ENCODE assay signal across 1 cellular context in the genomic region with DNA sequence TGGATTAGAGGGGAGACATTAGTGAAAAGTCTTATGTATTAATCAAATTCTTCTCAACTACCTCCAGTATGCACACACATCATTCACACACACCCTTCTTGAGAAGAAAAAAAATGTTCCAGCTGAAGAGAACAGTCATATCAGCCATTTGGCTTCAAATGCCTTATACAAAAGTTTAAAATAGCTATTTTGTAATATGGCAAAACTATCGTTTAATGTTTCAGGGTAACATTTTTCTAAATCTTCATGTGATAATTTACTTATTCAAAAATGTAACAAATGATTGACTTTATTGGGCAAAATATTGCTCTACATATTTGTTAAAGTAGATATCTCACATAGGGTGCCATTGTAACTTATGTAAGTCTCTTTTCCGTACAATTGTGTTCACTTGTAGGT.
TF ChIP-seq lines count a peak whose summit lies in the region.

No MANE protein-coding gene starts in this region.

TF ChIP-seq in GM23338, 12 proteins besides CTCF, POLR2A, EP300 and RAD21 (continued from another document):
- TF ChIP-seq ETS1 (IDR thresholded peaks at IDR 0.05) = no peak
- TF ChIP-seq, protein P1, sequence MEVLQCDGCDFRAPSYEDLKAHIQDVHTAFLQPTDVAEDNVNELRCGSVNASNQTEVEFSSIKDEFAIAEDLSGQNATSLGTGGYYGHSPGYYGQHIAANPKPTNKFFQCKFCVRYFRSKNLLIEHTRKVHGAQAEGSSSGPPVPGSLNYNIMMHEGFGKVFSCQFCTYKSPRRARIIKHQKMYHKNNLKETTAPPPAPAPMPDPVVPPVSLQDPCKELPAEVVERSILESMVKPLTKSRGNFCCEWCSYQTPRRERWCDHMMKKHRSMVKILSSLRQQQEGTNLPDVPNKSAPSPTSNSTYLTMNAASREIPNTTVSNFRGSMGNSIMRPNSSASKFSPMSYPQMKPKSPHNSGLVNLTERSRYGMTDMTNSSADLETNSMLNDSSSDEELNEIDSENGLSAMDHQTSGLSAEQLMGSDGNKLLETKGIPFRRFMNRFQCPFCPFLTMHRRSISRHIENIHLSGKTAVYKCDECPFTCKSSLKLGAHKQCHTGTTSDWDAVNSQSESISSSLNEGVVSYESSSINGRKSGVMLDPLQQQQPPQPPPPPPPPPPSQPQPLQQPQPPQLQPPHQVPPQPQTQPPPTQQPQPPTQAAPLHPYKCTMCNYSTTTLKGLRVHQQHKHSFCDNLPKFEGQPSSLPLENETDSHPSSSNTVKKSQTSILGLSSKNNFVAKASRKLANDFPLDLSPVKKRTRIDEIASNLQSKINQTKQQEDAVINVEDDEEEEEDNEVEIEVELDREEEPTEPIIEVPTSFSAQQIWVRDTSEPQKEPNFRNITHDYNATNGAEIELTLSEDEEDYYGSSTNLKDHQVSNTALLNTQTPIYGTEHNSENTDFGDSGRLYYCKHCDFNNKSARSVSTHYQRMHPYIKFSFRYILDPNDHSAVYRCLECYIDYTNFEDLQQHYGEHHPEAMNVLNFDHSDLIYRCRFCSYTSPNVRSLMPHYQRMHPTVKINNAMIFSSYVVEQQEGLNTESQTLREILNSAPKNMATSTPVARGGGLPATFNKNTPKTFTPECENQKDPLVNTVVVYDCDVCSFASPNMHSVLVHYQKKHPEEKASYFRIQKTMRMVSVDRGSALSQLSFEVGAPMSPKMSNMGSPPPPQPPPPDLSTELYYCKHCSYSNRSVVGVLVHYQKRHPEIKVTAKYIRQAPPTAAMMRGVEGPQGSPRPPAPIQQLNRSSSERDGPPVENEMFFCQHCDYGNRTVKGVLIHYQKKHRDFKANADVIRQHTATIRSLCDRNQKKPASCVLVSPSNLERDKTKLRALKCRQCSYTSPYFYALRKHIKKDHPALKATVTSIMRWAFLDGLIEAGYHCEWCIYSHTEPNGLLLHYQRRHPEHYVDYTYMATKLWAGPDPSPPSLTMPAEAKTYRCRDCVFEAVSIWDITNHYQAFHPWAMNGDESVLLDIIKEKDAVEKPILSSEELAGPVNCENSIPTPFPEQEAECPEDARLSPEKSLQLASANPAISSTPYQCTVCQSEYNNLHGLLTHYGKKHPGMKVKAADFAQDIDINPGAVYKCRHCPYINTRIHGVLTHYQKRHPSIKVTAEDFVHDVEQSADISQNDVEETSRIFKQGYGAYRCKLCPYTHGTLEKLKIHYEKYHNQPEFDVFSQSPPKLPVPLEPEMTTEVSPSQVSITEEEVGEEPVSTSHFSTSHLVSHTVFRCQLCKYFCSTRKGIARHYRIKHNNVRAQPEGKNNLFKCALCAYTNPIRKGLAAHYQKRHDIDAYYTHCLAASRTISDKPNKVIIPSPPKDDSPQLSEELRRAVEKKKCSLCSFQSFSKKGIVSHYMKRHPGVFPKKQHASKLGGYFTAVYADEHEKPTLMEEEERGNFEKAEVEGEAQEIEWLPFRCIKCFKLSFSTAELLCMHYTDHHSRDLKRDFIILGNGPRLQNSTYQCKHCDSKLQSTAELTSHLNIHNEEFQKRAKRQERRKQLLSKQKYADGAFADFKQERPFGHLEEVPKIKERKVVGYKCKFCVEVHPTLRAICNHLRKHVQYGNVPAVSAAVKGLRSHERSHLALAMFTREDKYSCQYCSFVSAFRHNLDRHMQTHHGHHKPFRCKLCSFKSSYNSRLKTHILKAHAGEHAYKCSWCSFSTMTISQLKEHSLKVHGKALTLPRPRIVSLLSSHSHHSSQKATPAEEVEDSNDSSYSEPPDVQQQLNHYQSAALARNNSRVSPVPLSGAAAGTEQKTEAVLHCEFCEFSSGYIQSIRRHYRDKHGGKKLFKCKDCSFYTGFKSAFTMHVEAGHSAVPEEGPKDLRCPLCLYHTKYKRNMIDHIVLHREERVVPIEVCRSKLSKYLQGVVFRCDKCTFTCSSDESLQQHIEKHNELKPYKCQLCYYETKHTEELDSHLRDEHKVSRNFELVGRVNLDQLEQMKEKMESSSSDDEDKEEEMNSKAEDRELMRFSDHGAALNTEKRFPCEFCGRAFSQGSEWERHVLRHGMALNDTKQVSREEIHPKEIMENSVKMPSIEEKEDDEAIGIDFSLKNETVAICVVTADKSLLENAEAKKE (CRISPR knock-in tag; IDR thresholded peaks at IDR 0.05) = no peak
- no peak for TF ChIP-seq ZNF114 (CRISPR knock-in tag; IDR thresholded peaks at IDR 0.05)
- TF ChIP-seq POLR2AphosphoS5 (IDR thresholded peaks at IDR 0.05; ENCODE audit: low read depth) = no peak
- TF ChIP-seq EZH2phosphoT487 (IDR thresholded peaks at IDR 0.05; ENCODE audit: unreplicated experiment) = no peak
- TF ChIP-seq JUNB (IDR thresholded peaks at IDR 0.05; ENCODE audit: unreplicated experiment) = no peak
- TF ChIP-seq REST (IDR thresholded peaks at IDR 0.05; ENCODE audit: unreplicated experiment) = no peak
- no peak for TF ChIP-seq EZH2 (IDR thresholded peaks at IDR 0.05; ENCODE audit: low read depth, unreplicated experiment)
